16 cellular contexts compared by ENCODE assay signal in the genomic region with DNA sequence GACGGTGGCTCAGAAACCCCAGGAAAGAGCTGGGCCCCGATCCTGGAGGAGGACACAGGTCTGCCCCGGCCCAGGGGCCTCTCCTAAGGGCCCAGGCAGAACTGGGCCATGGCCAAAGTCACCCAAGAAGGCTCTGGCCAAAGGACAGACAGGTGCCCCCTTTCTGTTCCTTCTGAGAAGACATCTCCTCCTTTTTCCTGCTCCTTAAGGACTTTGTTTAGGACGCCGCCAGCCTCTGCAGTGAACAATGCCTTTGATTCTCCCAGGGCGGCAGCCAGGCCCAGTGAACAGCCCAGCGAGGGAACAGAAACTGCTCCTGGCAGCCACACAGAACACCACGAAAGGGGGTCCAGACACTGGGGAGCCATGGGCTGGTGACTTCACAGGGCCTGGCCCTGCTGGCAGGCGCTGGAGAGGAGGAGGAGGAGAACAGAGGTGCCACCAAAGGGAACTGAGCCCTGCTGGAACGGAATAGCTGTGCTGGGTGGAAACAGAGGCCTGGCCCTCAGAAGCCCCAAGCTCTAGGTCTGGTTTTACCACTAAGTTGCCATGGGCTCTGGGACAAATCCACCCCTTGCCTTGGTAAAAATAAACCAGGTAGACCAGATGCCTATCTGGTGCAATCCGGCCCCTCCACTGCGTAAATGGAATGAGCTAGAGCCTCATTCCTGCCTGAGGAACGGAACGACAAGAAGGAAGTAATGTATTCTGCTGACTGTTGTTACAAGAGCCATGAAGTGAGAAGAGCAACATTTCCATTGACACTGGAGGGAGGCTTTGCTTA.
DNase-seq lines count a peak whose midpoint lies in the region; ATAC-seq, FAIRE-seq and TF ChIP-seq lines count a peak whose summit lies in the region.
"Had no signal": no experiment of that assay in that cellular context is flagged by ENCODE, and none has a peak within 500 bp of the region (broad histone marks: within the 10 kb centered on the region; RNA-seq: fewer than 3 reads in every experiment).

No MANE protein-coding gene starts in this region.

- FAIRE-seq in kidney (lab: Jason Lieb, UNC) (no peak), GM12891 (lab: Jason Lieb, UNC) (no peak)

- H3K9ac ChIP-seq in kidney (ENCODE audit: low read length in 2 of 2): no peak overlapping the region
- H3K9ac ChIP-seq: SK-N-SH had no signal

- H3K27me3 ChIP-seq in right cardiac atrium (ENCODE audit: control insufficient read depth, insufficient read depth): no peaks in the 10 kb centered on the region

- H3K4me1 ChIP-seq in right cardiac atrium (ENCODE audit: control insufficient read depth, insufficient read depth, low read length) (peaks cover 27% of the 10 kb centered on the region), kidney (ENCODE audit: control insufficient read depth in 1 of 2, insufficient read depth in 1 of 2, low read depth in 1 of 2, low read length in 2 of 2) (peaks cover 4 to 15% of the 10 kb centered on the region in 2 donors)

- H3K27ac ChIP-seq in right cardiac atrium (ENCODE audit: low read length): peak overlapping the region; percentile 50
- peak overlapping the region; percentile 76 to 77 for H3K27ac ChIP-seq in kidney (ENCODE audit: low read depth in 2 of 2, low read length in 2 of 2)

- no peaks in the 10 kb centered on the region for H3K36me3 ChIP-seq in kidney (ENCODE audit: control insufficient read depth in 1 of 2, insufficient read depth in 2 of 2, low read length in 2 of 2)

- no peak for TF ChIP-seq CTCF in kidney (IDR thresholded peaks at IDR 0.05; ENCODE audit: borderline replicate concordance, extremely low read depth, insufficient read depth)

- 68% methylated on average over 14 of the region's 14 CpGs for WGBS in right cardiac atrium

- peak in 2 of 3 donors; percentile 74 for DNase-seq in right cardiac atrium
- no peak for DNase-seq in cardiac septum (ENCODE audit: low spot score)
- DNase-seq in kidney: peak; percentile 43
- peak in 8 of 10 donors; percentile 25 to 87 (median 44) for DNase-seq in posterior cingulate gyrus
- DNase-seq in D341Med (ENCODE audit: low spot score): no peak
- DNase-seq in GM12891 (ENCODE audit: insufficient read length, low spot score): no peak
- DNase-seq in COLO829 (ENCODE audit: low spot score): no peak
- DNase-seq: activated CD4-positive, alpha-beta memory T cell treated with anti-CD3 and anti-CD28 coated beads for 36 hours; amniotic stem cell; COR-L47; GDM1; NCI-H187 treated with DMSO at 0.1 percent for 48 hours; NCI-H524; SK-N-SH had no signal

- ATAC-seq in right cardiac atrium (peak; percentile 16 to 34), HG02981 (IDR thresholded peaks at IDR 0.05; ENCODE audit: unreplicated experiment) (no peak)

- H3K4me3 ChIP-seq in right cardiac atrium (ENCODE audit: low read length) (no peak overlapping the region), kidney (ENCODE audit: low read length in 2 of 2) (no peak overlapping the region)
- H3K4me3 ChIP-seq: smooth muscle cell had no signal

- no peaks in the 10 kb centered on the region for H3K9me3 ChIP-seq in right cardiac atrium (ENCODE audit: control insufficient read depth, low read length)
- no peaks in the 10 kb centered on the region for H3K9me3 ChIP-seq in kidney (ENCODE audit: control insufficient read depth in 1 of 2, low read length in 2 of 2)
- H3K9me3 ChIP-seq: SK-N-SH had no signal

- intact Hi-C loops in right cardiac atrium (cut with DNase I): no loop called here
- intact Hi-C loops in cardiac septum (cut with DNase I): no loop called here
- intact Hi-C loops in kidney (cut with DNase I): no loop called here
- intact Hi-C loops in posterior cingulate gyrus (cut with DNase I): no loop called here

- TF ChIP-seq POLR2A in GM12891 (IDR thresholded peaks at IDR 0.05; ENCODE audit: low read depth, low read length): no peak

TF ChIP-seq in GM12891, 5 proteins besides CTCF, POLR2A, EP300 and RAD21:
- TF ChIP-seq PAX5 (IDR thresholded peaks at IDR 0.05; ENCODE audit: insufficient read depth, low read length, severe bottlenecking) (no peak), TAF1 (IDR thresholded peaks at IDR 0.05; ENCODE audit: low read depth, low read length) (no peak), POLR2AphosphoS5 (IDR thresholded peaks at IDR 0.05; ENCODE audit: low read depth, low read length) (no peak), POU2F2 (IDR thresholded peaks at IDR 0.05; ENCODE audit: low read depth, low read length) (no peak), SPI1 (IDR thresholded peaks at IDR 0.05; ENCODE audit: low read depth, low read length) (no peak)

Comparison
In these comparisons a context has a peak if more than half of its experiments do, and no peak if none do; other contexts are left out.
1. DNase-seq: peak in right cardiac atrium (2 of 3), kidney (single experiment) and posterior cingulate gyrus (8 of 10); none in cardiac septum (single experiment), D341Med (single experiment), GM12891 (single experiment) and COLO829 (single experiment).